In the genomic region with DNA sequence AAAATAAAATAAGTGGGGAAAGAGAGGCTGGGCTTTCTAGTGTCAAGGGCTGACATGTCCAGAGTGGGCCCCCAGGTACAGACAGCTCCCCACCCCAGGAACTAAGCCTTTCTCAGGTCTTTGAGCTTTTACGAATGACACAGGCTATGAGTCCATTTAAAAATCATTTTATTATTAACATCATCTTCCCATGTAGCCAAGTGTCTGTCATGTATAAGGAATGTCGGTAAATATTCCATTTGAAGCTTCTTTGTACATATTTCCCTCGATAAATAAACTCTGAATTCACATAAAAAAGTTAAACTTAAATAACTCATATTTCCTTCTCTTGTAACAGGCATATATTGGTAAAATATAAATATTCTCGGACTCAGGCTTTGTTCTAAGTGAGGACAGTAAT, we compare ENCODE assay signal across 31 cellular contexts.
"Had no signal": no experiment of that assay in that cellular context is flagged by ENCODE, and none has a peak within 500 bp of the region (broad histone marks: within the 10 kb centered on the region; RNA-seq: fewer than 3 reads in every experiment).

No MANE protein-coding gene starts in this region.

- H3K36me3 Mint-ChIP-seq: activated CD4-positive, alpha-beta memory T cell treated with anti-CD3 and anti-CD28 coated beads for 36 hours; activated CD8-positive, alpha-beta memory T cell treated with anti-CD3 and anti-CD28 coated beads, Interleukin-2, amount 10 ng/mL, durations not matched to agents 7 days and 5 days; activated naive CD4-positive, alpha-beta T cell treated with anti-CD3 and anti-CD28 coated beads, Interleukin-2, amount 10 ng/mL, durations not matched to agents 7 days and 5 days; activated naive CD4-positive, alpha-beta T cell treated with anti-CD3 and anti-CD28 coated beads, Interleukin-2, amount 50 U/mL, for 72 hours; activated naive CD8-positive, alpha-beta T cell treated with anti-CD3 and anti-CD28 coated beads, Interleukin-2, amount 10 ng/mL, durations not matched to agents 7 days and 5 days had no signal

- H3K9me3 Mint-ChIP-seq: activated CD4-positive, alpha-beta memory T cell treated with anti-CD3 and anti-CD28 coated beads for 36 hours; activated CD4-positive, alpha-beta T cell treated with anti-CD3 and anti-CD28 coated beads, Interleukin-2, amount 10 ng/mL, durations not matched to agents 24 days and 14 days; activated naive CD4-positive, alpha-beta T cell treated with anti-CD3 and anti-CD28 coated beads, Interleukin-2, amount 10 ng/mL, durations not matched to agents 7 days and 5 days; activated naive CD4-positive, alpha-beta T cell treated with anti-CD3 and anti-CD28 coated beads, Interleukin-2, amount 50 U/mL, for 72 hours; activated naive CD8-positive, alpha-beta T cell treated with anti-CD3 and anti-CD28 coated beads, Interleukin-2, amount 10 ng/mL, durations not matched to agents 7 days and 5 days; activated T-cell treated with anti-CD3 and anti-CD28 coated beads, Interleukin-2, amount 50 U/mL, for 72 hours; central memory CD8-positive, alpha-beta T cell; effector memory CD8-positive, alpha-beta T cell; T-helper 2 cell treated with Interferon-gamma antibody and Interleukin-4, amounts not matched to agents 5 μg/mL and 100 μg/mL, for 36 hours had no signal

- ATAC-seq: activated CD4-positive, alpha-beta T cell treated with anti-CD3 and anti-CD28 coated beads for 36 hours; activated CD8-positive, alpha-beta memory T cell treated with anti-CD3 and anti-CD28 coated beads, Interleukin-2, amount 10 ng/mL, durations not matched to agents 7 days and 5 days; activated CD8-positive, alpha-beta T cell treated with anti-CD3 and anti-CD28 coated beads, Interleukin-2, amount 10 ng/mL, durations not matched to agents 7 days and 5 days; activated naive CD4-positive, alpha-beta T cell treated with anti-CD3 and anti-CD28 coated beads, Interleukin-2, amount 50 U/mL, for 72 hours; activated T-cell treated with anti-CD3 and anti-CD28 coated beads, Interleukin-2, amount 50 U/mL, for 72 hours; effector memory CD8-positive, alpha-beta T cell; gastroesophageal sphincter; T-helper 17 cell had no signal

- H3K36me3 ChIP-seq: brain microvascular endothelial cell had no signal

- H3K27ac Mint-ChIP-seq: activated CD4-positive, alpha-beta memory T cell treated with anti-CD3 and anti-CD28 coated beads for 36 hours; activated CD4-positive, alpha-beta T cell treated with anti-CD3 and anti-CD28 coated beads for 36 hours; activated CD4-positive, alpha-beta T cell treated with anti-CD3 and anti-CD28 coated beads, Interleukin-2, amount 10 ng/mL, durations not matched to agents 24 days and 14 days; activated CD8-positive, alpha-beta memory T cell treated with anti-CD3 and anti-CD28 coated beads, Interleukin-2, amount 10 ng/mL, durations not matched to agents 7 days and 5 days; activated CD8-positive, alpha-beta T cell treated with anti-CD3 and anti-CD28 coated beads, Interleukin-2, amount 10 ng/mL, durations not matched to agents 7 days and 5 days; activated naive CD4-positive, alpha-beta T cell treated with anti-CD3 and anti-CD28 coated beads, Interleukin-2, amount 10 ng/mL, durations not matched to agents 7 days and 5 days; activated naive CD4-positive, alpha-beta T cell treated with anti-CD3 and anti-CD28 coated beads, Interleukin-2, amount 50 U/mL, for 72 hours; activated naive CD8-positive, alpha-beta T cell treated with anti-CD3 and anti-CD28 coated beads, Interleukin-2, amount 10 ng/mL, durations not matched to agents 7 days and 5 days; activated T-cell treated with anti-CD3 and anti-CD28 coated beads, Interleukin-2, amount 50 U/mL, for 72 hours; effector memory CD8-positive, alpha-beta T cell; T-helper 17 cell; T-helper 2 cell treated with Interferon-gamma antibody and Interleukin-4, amounts not matched to agents 5 μg/mL and 100 μg/mL, for 36 hours had no signal

- H3K27me3 ChIP-seq: brain microvascular endothelial cell, esophagus squamous epithelium, gastroesophageal sphincter had no signal

- DNase-seq: activated CD4-positive, alpha-beta memory T cell treated with anti-CD3 and anti-CD28 coated beads for 36 hours; activated CD4-positive, alpha-beta T cell treated with anti-CD3 and anti-CD28 coated beads for 36 hours; activated CD4-positive, alpha-beta T cell treated with anti-CD3 and anti-CD28 coated beads, Interleukin-2, amount 10 ng/mL, durations not matched to agents 24 days and 14 days; activated CD4-positive, CD25-positive, alpha-beta regulatory T cell; activated CD4-positive, CD25-positive, alpha-beta regulatory T cell treated with anti-CD3 and anti-CD28 coated beads, Interleukin-2, amount 50 U/mL, for 72 hours; activated CD8-positive, alpha-beta memory T cell treated with anti-CD3 and anti-CD28 coated beads, Interleukin-2, amount 10 ng/mL, durations not matched to agents 7 days and 5 days; activated CD8-positive, alpha-beta memory T cell treated with anti-CD3 and anti-CD28 coated beads, Interleukin-2, amount 50 U/mL, for 4 hours; activated CD8-positive, alpha-beta T cell treated with anti-CD3 and anti-CD28 coated beads, Interleukin-2, amount 10 ng/mL, durations not matched to agents 7 days and 5 days; activated gamma-delta T cell; activated naive CD4-positive, alpha-beta T cell; activated naive CD4-positive, alpha-beta T cell treated with anti-CD3 and anti-CD28 coated beads, Interleukin-2, amount 10 ng/mL, durations not matched to agents 7 days and 5 days; activated naive CD8-positive, alpha-beta T cell treated with anti-CD3 and anti-CD28 coated beads, Interleukin-2, amount 10 ng/mL, durations not matched to agents 7 days and 5 days; activated T-cell treated with anti-CD3 and anti-CD28 coated beads, Interleukin-2, amount 50 U/mL, for 1 hour; activated T-cell treated with anti-CD3 and anti-CD28 coated beads, Interleukin-2, amount 50 U/mL, for 72 hours; amniotic stem cell; anterior cingulate cortex; brain microvascular endothelial cell; cortex of kidney; dermis blood vessel endothelial cell; effector CD4-positive, alpha-beta T cell; effector memory CD8-positive, alpha-beta T cell; esophagus squamous epithelium; foreskin melanocyte; T-helper 1 cell; T-helper 17 cell; T1000 had no signal

- H3K27ac ChIP-seq: brain microvascular endothelial cell, epithelial cell of prostate, esophagus squamous epithelium, gastroesophageal sphincter had no signal

- H3K9me3 ChIP-seq: esophagus squamous epithelium, gastroesophageal sphincter had no signal

- H3K4me3 Mint-ChIP-seq: activated CD4-positive, alpha-beta memory T cell treated with anti-CD3 and anti-CD28 coated beads for 36 hours; activated CD4-positive, alpha-beta T cell treated with anti-CD3 and anti-CD28 coated beads for 36 hours; activated CD4-positive, alpha-beta T cell treated with anti-CD3 and anti-CD28 coated beads, Interleukin-2, amount 10 ng/mL, durations not matched to agents 24 days and 14 days; activated CD8-positive, alpha-beta memory T cell treated with anti-CD3 and anti-CD28 coated beads, Interleukin-2, amount 10 ng/mL, durations not matched to agents 7 days and 5 days; activated CD8-positive, alpha-beta T cell treated with anti-CD3 and anti-CD28 coated beads, Interleukin-2, amount 10 ng/mL, durations not matched to agents 7 days and 5 days; activated naive CD4-positive, alpha-beta T cell treated with anti-CD3 and anti-CD28 coated beads, Interleukin-2, amount 10 ng/mL, durations not matched to agents 7 days and 5 days; activated naive CD8-positive, alpha-beta T cell treated with anti-CD3 and anti-CD28 coated beads, Interleukin-2, amount 10 ng/mL, durations not matched to agents 7 days and 5 days; activated T-cell treated with anti-CD3 and anti-CD28 coated beads, Interleukin-2, amount 50 U/mL, for 72 hours; central memory CD8-positive, alpha-beta T cell; effector memory CD8-positive, alpha-beta T cell; T-helper 17 cell; T-helper 2 cell treated with Interferon-gamma antibody and Interleukin-4, amounts not matched to agents 5 μg/mL and 100 μg/mL, for 36 hours had no signal

- H3K4me1 Mint-ChIP-seq: activated CD4-positive, alpha-beta T cell treated with anti-CD3 and anti-CD28 coated beads for 36 hours; activated CD4-positive, alpha-beta T cell treated with anti-CD3 and anti-CD28 coated beads, Interleukin-2, amount 10 ng/mL, durations not matched to agents 24 days and 14 days; activated CD8-positive, alpha-beta memory T cell treated with anti-CD3 and anti-CD28 coated beads, Interleukin-2, amount 10 ng/mL, durations not matched to agents 7 days and 5 days; activated naive CD4-positive, alpha-beta T cell treated with anti-CD3 and anti-CD28 coated beads, Interleukin-2, amount 10 ng/mL, durations not matched to agents 7 days and 5 days; activated naive CD8-positive, alpha-beta T cell treated with anti-CD3 and anti-CD28 coated beads, Interleukin-2, amount 10 ng/mL, durations not matched to agents 7 days and 5 days; central memory CD8-positive, alpha-beta T cell had no signal

- H3K27me3 Mint-ChIP-seq: activated CD4-positive, alpha-beta memory T cell treated with anti-CD3 and anti-CD28 coated beads for 36 hours; activated CD4-positive, alpha-beta T cell treated with anti-CD3 and anti-CD28 coated beads for 36 hours; activated CD8-positive, alpha-beta memory T cell treated with anti-CD3 and anti-CD28 coated beads, Interleukin-2, amount 10 ng/mL, durations not matched to agents 7 days and 5 days; activated naive CD4-positive, alpha-beta T cell treated with anti-CD3 and anti-CD28 coated beads, Interleukin-2, amount 10 ng/mL, durations not matched to agents 7 days and 5 days had no signal

- H3K4me3 ChIP-seq: esophagus squamous epithelium, gastroesophageal sphincter had no signal
